ENCODE assay signal across 7 cellular contexts in the genomic region with DNA sequence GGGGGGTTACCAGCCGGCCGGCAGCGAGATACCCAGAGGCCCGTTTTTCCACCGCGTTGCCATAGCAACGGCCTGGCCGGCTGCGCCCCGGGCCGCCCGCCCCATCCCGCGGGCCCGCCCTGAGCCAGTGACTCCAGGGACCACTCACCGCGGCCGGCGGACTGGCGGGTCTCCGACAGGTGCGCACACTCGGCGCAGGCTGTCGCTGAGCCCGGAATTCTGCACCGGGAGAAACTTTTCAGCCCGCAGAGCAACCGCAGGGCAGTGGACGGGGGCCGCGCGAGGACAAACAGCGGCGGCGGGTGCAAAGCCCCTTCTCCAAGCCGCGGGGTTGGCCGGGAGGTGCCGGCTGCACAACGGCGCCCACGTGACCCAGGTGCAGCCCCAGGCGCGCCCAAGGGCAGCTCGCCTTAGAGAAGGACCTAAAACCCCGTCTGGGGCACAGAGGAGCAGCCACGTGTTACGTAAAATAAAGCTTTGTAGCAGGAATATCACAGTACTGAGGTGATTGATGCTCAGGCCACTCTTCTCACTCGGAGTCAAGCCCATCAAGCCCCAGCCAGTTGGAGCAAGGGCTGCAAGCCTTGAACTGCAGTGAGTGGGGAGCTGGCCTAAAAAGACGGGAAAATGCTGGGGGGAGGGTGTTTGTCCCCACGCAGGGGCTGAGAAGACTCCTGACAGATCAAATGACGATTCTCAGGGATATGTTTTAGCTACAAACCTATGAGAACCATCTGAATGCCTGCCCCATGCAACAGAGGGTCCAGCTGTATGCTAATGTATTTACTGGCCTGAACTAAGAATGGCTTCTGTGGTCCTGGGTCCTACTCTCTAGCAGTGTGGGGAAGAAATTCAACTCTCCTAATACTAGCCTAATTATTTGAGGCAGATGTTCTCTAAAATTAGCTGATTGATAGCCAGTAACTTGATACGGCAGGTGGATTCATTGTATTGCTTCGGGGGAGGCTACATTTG. TPM values are rescaled to one million over a fixed set of nuclear protein-coding genes. Genes with fewer than 3 reads are reported as not detected.
DNase-seq lines count a peak whose midpoint lies in the region; ATAC-seq, FAIRE-seq and TF ChIP-seq lines count a peak whose summit lies in the region.

A gene (minus strand): TSS at position 294 of the 975 bp plus-strand sequence. CDS start 119,323 bp downstream, outside the sequence.

- FAIRE-seq in H54 (lab: Jason Lieb, UNC): no peak

- H3K4me1 Mint-ChIP-seq in endodermal cell: peaks cover 25% of the 10 kb centered on the region

- H4K20me1 ChIP-seq in SU-DHL-6 (ENCODE audit: low read depth, low read length): no peaks in the 10 kb centered on the region

- peak within 1 kb of the TSS; percentile 81 for H3K4me2 ChIP-seq in SU-DHL-6 (ENCODE audit: low read depth, low read length, poor library complexity, severe bottlenecking)

- H3K27ac Mint-ChIP-seq in endodermal cell: peak within 1 kb of the TSS; percentile 37

- no peaks in the 10 kb centered on the region for H3K9me2 ChIP-seq in SU-DHL-6 (replicated peaks; ENCODE audit: insufficient read depth, low read length)

- DNase-seq in H54 (ENCODE audit: insufficient read length, low spot score): peak; percentile 68
- peak; percentile 51 for DNase-seq in M059J (ENCODE audit: low read depth)
- peak; percentile 91 for DNase-seq in endodermal cell
- peak; percentile 34 for DNase-seq in mucosa of gallbladder (ENCODE audit: low spot score)
- peak; percentile 87 for DNase-seq in testis

- H3K4me3 ChIP-seq in SU-DHL-6 (ENCODE audit: insufficient read depth, low read length, poor library complexity, severe bottlenecking) (peak within 1 kb of the TSS; percentile 62), endodermal cell (ENCODE audit: low read length) (peak within 1 kb of the TSS; percentile 86), testis (peak within 1 kb of the TSS; percentile 72 to 86)

- no peak for TF ChIP-seq CTCF in SU-DHL-6 (IDR thresholded peaks at IDR 0.05; ENCODE audit: insufficient read depth, low read length, poor library complexity, severe bottlenecking)
- TF ChIP-seq CTCF in endodermal cell (conservative IDR thresholded peaks at IDR 0.05): no peak
- TF ChIP-seq CTCF in testis (IDR thresholded peaks at IDR 0.05): no peak

- peak within 1 kb of the TSS; percentile 96 for H2AFZ ChIP-seq in SU-DHL-6 (ENCODE audit: low read depth, low read length, severe bottlenecking)

- H3K4me3 Mint-ChIP-seq in endodermal cell: peak within 1 kb of the TSS; percentile 71

- WGBS in endodermal cell (ENCODE audit: insufficient coverage in 1 of 2, insufficient read length in 1 of 2), 2 experiments: 5 to 8% methylated on average over 28 to 55 of the region's 55 CpGs
- 4 to 13% methylated on average over 14 to 51 of the region's 55 CpGs for WGBS in testis, 2 donors

- ATAC-seq in GM18498 (IDR thresholded peaks at IDR 0.05; ENCODE audit: unreplicated experiment): peak; percentile 94

- no peaks in the 10 kb centered on the region for H3K27me3 ChIP-seq in SU-DHL-6 (ENCODE audit: low read length)
- H3K27me3 ChIP-seq in endodermal cell (ENCODE audit: control insufficient read depth, insufficient read depth, low read length, poor library complexity, severe bottlenecking): no peaks in the 10 kb centered on the region
- H3K27me3 ChIP-seq in testis: no peaks in the 10 kb centered on the region

- H3K9me3 ChIP-seq in SU-DHL-6 (ENCODE audit: insufficient read depth, low read length) (no peaks in the 10 kb centered on the region), endodermal cell (ENCODE audit: control insufficient read depth, low read length) (no peaks in the 10 kb centered on the region), testis (no peaks in the 10 kb centered on the region)

- no peaks in the 10 kb centered on the region for H3K36me3 Mint-ChIP-seq in endodermal cell (ENCODE audit: low read depth)

- TF ChIP-seq POLR2A in H54 (IDR thresholded peaks at IDR 0.05; ENCODE audit: low read depth, low read length): no peak
- no peak for TF ChIP-seq POLR2A in testis (IDR thresholded peaks at IDR 0.05)

- no peak within 1 kb of the TSS for H3K27ac ChIP-seq in SU-DHL-6 (ENCODE audit: low read depth, low read length)
- peak within 1 kb of the TSS; percentile 81 for H3K27ac ChIP-seq in endodermal cell (ENCODE audit: low read depth, low read length)
- H3K27ac ChIP-seq in testis: peak within 1 kb of the TSS; percentile 42 to 71

- H3K36me3 ChIP-seq in SU-DHL-6 (ENCODE audit: low read length): no peaks in the 10 kb centered on the region
- H3K36me3 ChIP-seq in endodermal cell (ENCODE audit: control insufficient read depth, insufficient read depth, low read length): no peaks in the 10 kb centered on the region
- H3K36me3 ChIP-seq in testis (ENCODE audit: low read depth, missing control alignments): no peaks in the 10 kb centered on the region

- no peaks in the 10 kb centered on the region for H3K27me3 Mint-ChIP-seq in endodermal cell (ENCODE audit: insufficient read depth)

- H3K9ac ChIP-seq in SU-DHL-6 (ENCODE audit: low read length) (peak within 1 kb of the TSS; percentile 69), endodermal cell (ENCODE audit: extremely low read depth, low read length, poor library complexity, severe bottlenecking) (peak within 1 kb of the TSS; percentile 3)

- 0 out of 2 replicates have a peak, but pooled peaks cover 5% of the 10 kb centered on the region for H3F3A ChIP-seq in SU-DHL-6 (ENCODE audit: insufficient read depth)

- peaks cover 12% of the 10 kb centered on the region for H3K4me1 ChIP-seq in endodermal cell (ENCODE audit: control insufficient read depth, insufficient read depth, low read length)
- peaks cover 5% of the 10 kb centered on the region for H3K4me1 ChIP-seq in testis

- H3K9me3 Mint-ChIP-seq in endodermal cell: no peaks in the 10 kb centered on the region

- H3K79me2 ChIP-seq in SU-DHL-6 (ENCODE audit: insufficient read depth, low read length): no peaks in the 10 kb centered on the region

- intact Hi-C loops in testis (cut with DNase I; ENCODE audit: low total_unique reads): no loop called here

RNA-seq across cellular contexts. Expression of the gene that starts here (rescaled TPM):
- 5.7 and 14.3 TPM in 2 replicates for total RNA-seq in M059J (2014; rRNA removed; shearing (Covaris generic))
- total RNA-seq in endodermal cell: 10 to 100 TPM; 22.7 to 26.8 TPM
- polyA plus RNA-seq in endodermal cell (2013, experiment 1 of 2): 21.2 TPM
- polyA plus RNA-seq in endodermal cell (2013, experiment 2 of 2): 19.9 TPM
- 14.2 TPM for total RNA-seq in mucosa of gallbladder
- 10 to 100 TPM; 36.6 to 49.9 TPM for total RNA-seq in testis
- polyA plus RNA-seq in testis (ENCODE audit: insufficient read depth, low read depth, low replicate concordance): 101 TPM

Comparison
In these comparisons a context has a peak if more than half of its experiments do, and no peak if none do; other contexts are left out.
1. DNase-seq: peak in every context shown above with its lines; median percentile 91 in endodermal cell; 87 in testis; 68 in H54; 51 in M059J; 34 in mucosa of gallbladder.